7 cellular contexts compared by ENCODE assay signal in genomic region chr1:9651220-9651564, GRCh38. TPM values are rescaled to one million over a fixed set of nuclear protein-coding genes. Genes with fewer than 3 reads are reported as not detected.
DNase-seq lines count a peak whose midpoint lies in the region; ATAC-seq and TF ChIP-seq lines count a peak whose summit lies in the region.

No MANE protein-coding gene starts in this region.

- peak overlapping the region; percentile 58 for H3K4me3 ChIP-seq in WI38 (ENCODE audit: low read depth, low read length)
- peak overlapping the region; percentile 61 for H3K4me3 ChIP-seq in right cardiac atrium (ENCODE audit: low read length)
- peak overlapping the region; percentile 56 for H3K4me3 ChIP-seq in smooth muscle cell

- peaks cover 8 to 12% of the 10 kb centered on the region in 2 experiments for H3K4me1 Mint-ChIP-seq in H9

- no peak overlapping the region for H3K14ac ChIP-seq in H9 (ENCODE audit: insufficient read depth, low read length)

- H3K18ac ChIP-seq in H9 (ENCODE audit: insufficient read length, low read depth, low read length), result no peak overlapping the region

- no peak overlapping the region for H3K27ac Mint-ChIP-seq in H9

- H3K27ac ChIP-seq in H9 (ENCODE audit: insufficient read length, low read depth, low read length), result no peak overlapping the region
- no peak overlapping the region for H3K27ac ChIP-seq in right cardiac atrium (ENCODE audit: low read length)
- H3K27ac ChIP-seq in smooth muscle cell (ENCODE audit: low read depth), result no peak overlapping the region

- TF ChIP-seq CTCF in H9 (conservative IDR thresholded peaks at IDR 0.05), result no peak
- TF ChIP-seq CTCF in WI38 (IDR thresholded peaks at IDR 0.05; ENCODE audit: low read depth, low read length), result no peak
- no peak for TF ChIP-seq CTCF in smooth muscle cell (IDR thresholded peaks at IDR 0.05; ENCODE audit: borderline replicate concordance, insufficient read depth, poor library complexity, severe bottlenecking)

- peak overlapping the region; percentile 67 to 88 for H3K4me3 Mint-ChIP-seq in H9

- ATAC-seq in right cardiac atrium (no peak), GM21447 (IDR thresholded peaks at IDR 0.05; ENCODE audit: unreplicated experiment) (no peak), GM19397 (IDR thresholded peaks at IDR 0.05; ENCODE audit: unreplicated experiment) (no peak), GM21423 (IDR thresholded peaks at IDR 0.05; ENCODE audit: unreplicated experiment) (no peak)

- H3K4me2 ChIP-seq in H9 (ENCODE audit: insufficient read depth, insufficient read length, low read length) (peak overlapping the region; percentile 68), smooth muscle cell (peak overlapping the region; percentile 99)

- H2BK12ac ChIP-seq in H9 (ENCODE audit: insufficient read length, low read depth, low read length), result no peak overlapping the region

- peaks cover 10% of the 10 kb centered on the region for H3K23me2 ChIP-seq in H9 (ENCODE audit: insufficient read length, low read depth, low read length, poor library complexity, severe bottlenecking)

- H4K8ac ChIP-seq in H9 (replicated peaks; ENCODE audit: insufficient read length, low read depth, low read length), result no peak overlapping the region

- no peaks in the 10 kb centered on the region for H3K36me3 Mint-ChIP-seq in H9 (ENCODE audit: insufficient read depth in 1 of 3, low read depth in 3 of 3)

- H3K79me1 ChIP-seq in H9 (ENCODE audit: insufficient read depth, low read depth, low read length, poor library complexity, severe bottlenecking), result no peaks in the 10 kb centered on the region

- no peak for DNase-seq in H9
- DNase-seq in right cardiac atrium, result no peak
- no peak for DNase-seq in smooth muscle cell (lab: John Stamatoyannopoulos, UW; ENCODE audit: unreplicated experiment)

- H2AFZ ChIP-seq in H9 (ENCODE audit: low read length) (no peak overlapping the region), smooth muscle cell (ENCODE audit: low read depth) (no peak overlapping the region)

- no peak overlapping the region for H3T11ph ChIP-seq in H9 (ENCODE audit: low read length)

- no peaks in the 10 kb centered on the region for H3K36me3 ChIP-seq in smooth muscle cell (ENCODE audit: low read depth)

- H3K23ac ChIP-seq in H9 (ENCODE audit: insufficient read length, low read depth, low read length), result no peak overlapping the region

- no peak overlapping the region for H3K56ac ChIP-seq in H9 (ENCODE audit: insufficient read length, low read depth, low read length)

- no peaks in the 10 kb centered on the region; a peak in 1 of 5 replicates for H3K9me3 Mint-ChIP-seq in H9

- no peak overlapping the region for H2BK5ac ChIP-seq in H9 (ENCODE audit: insufficient read length, low read length)

- H2BK15ac ChIP-seq in H9 (ENCODE audit: low read depth, low read length), result no peak overlapping the region

- H3K9ac ChIP-seq in H9 (ENCODE audit: extremely low read depth, insufficient read length, low read length) (no peak overlapping the region), smooth muscle cell (ENCODE audit: low read depth) (no peak overlapping the region)

- no peaks in the 10 kb centered on the region for H3K9me3 ChIP-seq in H9 (ENCODE audit: control insufficient read depth, low read depth, low read length)
- H3K9me3 ChIP-seq in right cardiac atrium (ENCODE audit: control insufficient read depth, low read length), result no peaks in the 10 kb centered on the region
- H3K9me3 ChIP-seq in smooth muscle cell (replicated peaks; ENCODE audit: low read depth), result no peaks in the 10 kb centered on the region

- H3K79me2 ChIP-seq in H9 (ENCODE audit: insufficient read depth, low read length), result no peaks in the 10 kb centered on the region
- H3K79me2 ChIP-seq in smooth muscle cell (ENCODE audit: low read depth), result no peaks in the 10 kb centered on the region

- H2BK20ac ChIP-seq in H9 (ENCODE audit: low read depth, low read length, poor library complexity, severe bottlenecking), result no peak overlapping the region

- H3F3A ChIP-seq in smooth muscle cell (ENCODE audit: low read depth), result no peaks in the 10 kb centered on the region

- H3K4ac ChIP-seq in H9 (ENCODE audit: low read depth, low read length), result no peak overlapping the region

- H2BK120ac ChIP-seq in H9 (ENCODE audit: low read depth, low read length, poor library complexity, severe bottlenecking), result no peak overlapping the region

- H4K91ac ChIP-seq in H9 (ENCODE audit: insufficient read length, low read depth, low read length), result no peak overlapping the region

- H3K27me3 ChIP-seq in H9 (ENCODE audit: insufficient read depth, low read length) (peaks cover 9% of the 10 kb centered on the region; the same call in 1 of the 2 replicates), right cardiac atrium (ENCODE audit: control insufficient read depth, insufficient read depth) (no peaks in the 10 kb centered on the region), smooth muscle cell (ENCODE audit: low read depth) (peaks cover 59% of the 10 kb centered on the region)

- H3K4me1 ChIP-seq in H9 (ENCODE audit: insufficient read depth, low read length) (no peaks in the 10 kb centered on the region), right cardiac atrium (ENCODE audit: control insufficient read depth, insufficient read depth, low read length) (no peaks in the 10 kb centered on the region), smooth muscle cell (ENCODE audit: low read depth) (peaks cover 7% of the 10 kb centered on the region)

- intact Hi-C loops in right cardiac atrium (cut with DNase I), result no loop called here

- no peak overlapping the region for H4K5ac ChIP-seq in H9 (ENCODE audit: insufficient read length, low read depth, low read length)

- peaks cover 67% of the 10 kb centered on the region for H3K27me3 Mint-ChIP-seq in H9 (ENCODE audit: low read depth)

- no peaks in the 10 kb centered on the region for H4K20me1 ChIP-seq in H9 (ENCODE audit: control insufficient read depth, insufficient read depth, insufficient read length)
- H4K20me1 ChIP-seq in smooth muscle cell (ENCODE audit: low read depth), result no peaks in the 10 kb centered on the region

- no peak overlapping the region for H2AK5ac ChIP-seq in H9 (ENCODE audit: insufficient read length, low read length)

- no CpG with 5 or more reads among the region's 10 CpGs for WGBS in H9 (ENCODE audit: extremely low coverage, insufficient read length, low lambda C conversion rate)
- 28% methylated on average over 10 of the region's 10 CpGs for WGBS in right cardiac atrium
- 35% methylated on average over 10 of the region's 10 CpGs for WGBS in smooth muscle cell (ENCODE audit: low lambda C conversion rate)

RNA-seq across cellular contexts. Expression of gene PIK3CD, which starts 0.3 kb away (rescaled TPM):
- 10.0 and 10.6 TPM in 2 replicates for total RNA-seq in H9 (2021)
- total RNA-seq in right cardiac atrium, result 1 to 10 TPM; 3.8 to 5.9 (median 4.5) TPM
- 3.0 TPM for polyA plus RNA-seq in right cardiac atrium
- 4.1 and 4.9 TPM in 2 replicates for total RNA-seq in smooth muscle cell
- 3.9 and 7.1 TPM in 2 replicates for polyA plus RNA-seq in smooth muscle cell
